ENCODE assay signal across 1 cellular context in the genomic region with DNA sequence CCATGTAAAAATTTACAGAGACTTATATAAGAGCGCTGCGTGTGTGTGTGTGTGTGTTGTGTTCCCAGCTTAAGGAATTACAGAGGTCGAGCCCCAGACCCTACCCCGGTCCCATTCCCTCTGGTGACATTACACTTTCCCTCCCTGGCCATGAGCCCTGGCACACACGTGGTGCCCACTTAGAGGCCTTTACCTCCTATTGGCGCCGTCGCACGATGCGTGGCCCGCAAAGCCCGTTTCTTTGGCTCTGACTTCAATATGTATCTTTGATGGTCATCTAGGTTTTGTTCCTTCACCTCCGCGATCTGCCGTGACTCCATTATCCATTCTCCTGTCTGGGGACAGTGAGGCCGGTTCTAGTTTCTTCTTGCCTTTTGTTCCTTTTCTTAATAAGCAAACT.
TF ChIP-seq lines count a peak whose summit lies in the region.

No MANE protein-coding gene starts in this region.

TF ChIP-seq in IMR-90, 13 proteins besides CTCF, POLR2A, EP300 and RAD21:
- TF ChIP-seq, protein P1, sequence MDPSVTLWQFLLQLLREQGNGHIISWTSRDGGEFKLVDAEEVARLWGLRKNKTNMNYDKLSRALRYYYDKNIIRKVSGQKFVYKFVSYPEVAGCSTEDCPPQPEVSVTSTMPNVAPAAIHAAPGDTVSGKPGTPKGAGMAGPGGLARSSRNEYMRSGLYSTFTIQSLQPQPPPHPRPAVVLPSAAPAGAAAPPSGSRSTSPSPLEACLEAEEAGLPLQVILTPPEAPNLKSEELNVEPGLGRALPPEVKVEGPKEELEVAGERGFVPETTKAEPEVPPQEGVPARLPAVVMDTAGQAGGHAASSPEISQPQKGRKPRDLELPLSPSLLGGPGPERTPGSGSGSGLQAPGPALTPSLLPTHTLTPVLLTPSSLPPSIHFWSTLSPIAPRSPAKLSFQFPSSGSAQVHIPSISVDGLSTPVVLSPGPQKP (IDR thresholded peaks at IDR 0.05; ENCODE audit: borderline replicate concordance, low read depth, low read length): no peak
- no peak for TF ChIP-seq MAZ (IDR thresholded peaks at IDR 0.05; ENCODE audit: borderline replicate concordance, low read depth, low read length)
- TF ChIP-seq NFE2L2 (IDR thresholded peaks at IDR 0.05; ENCODE audit: low read depth, low read length): no peak
- TF ChIP-seq BHLHE40 (IDR thresholded peaks at IDR 0.05; ENCODE audit: low read depth, low read length): no peak
- TF ChIP-seq RFX5 (IDR thresholded peaks at IDR 0.05; ENCODE audit: low read depth, low read length): no peak
- TF ChIP-seq MXI1 (IDR thresholded peaks at IDR 0.05; ENCODE audit: borderline replicate concordance, low read depth, low read length): no peak
- no peak for TF ChIP-seq MAFK (IDR thresholded peaks at IDR 0.05; ENCODE audit: low read depth, low read length)
- TF ChIP-seq, protein P2, sequence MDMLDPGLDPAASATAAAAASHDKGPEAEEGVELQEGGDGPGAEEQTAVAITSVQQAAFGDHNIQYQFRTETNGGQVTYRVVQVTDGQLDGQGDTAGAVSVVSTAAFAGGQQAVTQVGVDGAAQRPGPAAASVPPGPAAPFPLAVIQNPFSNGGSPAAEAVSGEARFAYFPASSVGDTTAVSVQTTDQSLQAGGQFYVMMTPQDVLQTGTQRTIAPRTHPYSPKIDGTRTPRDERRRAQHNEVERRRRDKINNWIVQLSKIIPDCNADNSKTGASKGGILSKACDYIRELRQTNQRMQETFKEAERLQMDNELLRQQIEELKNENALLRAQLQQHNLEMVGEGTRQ (IDR thresholded peaks at IDR 0.05; ENCODE audit: low read depth, low read length): no peak
- TF ChIP-seq SMC3 (IDR thresholded peaks at IDR 0.05; ENCODE audit: low read depth, low read length): no peak
- no peak for TF ChIP-seq RCOR1 (IDR thresholded peaks at IDR 0.05; ENCODE audit: insufficient replicate concordance, low read length)
- no peak for TF ChIP-seq CEBPB (IDR thresholded peaks at IDR 0.05; ENCODE audit: low read depth, low read length)
- no peak for TF ChIP-seq CHD1 (IDR thresholded peaks at IDR 0.05; ENCODE audit: low read depth, low read length)
- no peak for TF ChIP-seq FOS (IDR thresholded peaks at IDR 0.05; ENCODE audit: low read depth, low read length)
TF ChIP-seq in IMR-90: peak in this region for 0.
